In the genomic region with DNA sequence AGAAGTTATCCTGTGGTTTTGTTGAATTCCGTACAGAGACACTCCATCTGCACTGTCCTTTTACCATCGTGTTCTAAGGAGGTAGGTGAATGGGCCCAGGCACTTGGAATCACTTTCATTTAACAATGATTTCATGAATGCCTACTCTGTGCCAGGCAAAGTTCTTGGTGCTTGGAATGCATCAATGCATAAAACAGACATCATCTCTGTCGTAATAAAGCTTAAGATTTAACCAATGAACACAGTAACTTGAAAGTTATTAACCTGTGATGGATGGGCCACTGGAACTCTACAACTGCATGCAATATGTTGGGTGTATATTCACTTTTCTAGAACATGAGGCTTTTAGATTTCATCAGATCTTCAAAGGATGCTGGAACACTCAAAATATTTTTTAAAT, we compare ENCODE assay signal across 31 cellular contexts. TPM values are rescaled to one million over a fixed set of nuclear protein-coding genes. Genes with fewer than 3 reads are reported as not detected.
"Had no signal": no experiment of that assay in that cellular context is flagged by ENCODE, and none has a peak within 500 bp of the region (broad histone marks: within the 10 kb centered on the region; RNA-seq: fewer than 3 reads in every experiment).

No MANE protein-coding gene starts in this region.

- H3K9me3 Mint-ChIP-seq: activated B cell treated with CpG ODN at 0.5 μM for 24 hours; activated CD8-positive, alpha-beta T cell treated with anti-CD3 and anti-CD28 coated beads for 36 hours; activated naive CD4-positive, alpha-beta T cell treated with anti-CD3 and anti-CD28 coated beads for 36 hours; activated naive CD4-positive, alpha-beta T cell treated with anti-CD3 and anti-CD28 coated beads, Interleukin-2, amount 50 U/mL, for 24 hours; activated naive CD8-positive, alpha-beta T cell treated with anti-CD3 and anti-CD28 coated beads for 36 hours; activated naive CD8-positive, alpha-beta T cell treated with anti-CD3 and anti-CD28 coated beads, Interleukin-2, amount 50 U/mL, for 24 hours; activated T-helper 1 cell treated with anti-CD3 and anti-CD28 coated beads, Interleukin-12 subunit alpha, Interleukin-12 subunit beta, Interleukin-2, Interleukin-4 antibody, amounts not matched to agents 30 ng/mL and 10 ng/mL and 1 ng/mL, durations not matched to agents 14 hours and 24 hours and 36 hours; activated T-helper 2 cell treated with anti-CD3 and anti-CD28 coated beads, Interferon-gamma antibody, Interleukin-2, Interleukin-4, amounts not matched to agents 10 μg/mL and 5 μg/mL and 100 μg/mL, durations not matched to agents 14 hours and 24 hours and 36 hours; central memory CD8-positive, alpha-beta T cell; T-helper 2 cell treated with Interferon-gamma antibody and Interleukin-4, amounts not matched to agents 5 μg/mL and 100 μg/mL, for 36 hours had no signal

- H3K4me3 ChIP-seq: adrenal gland, ascending aorta, coronary artery had no signal

- ATAC-seq: activated CD4-positive, CD25-positive, alpha-beta regulatory T cell treated with anti-CD3 and anti-CD28 coated beads, Interleukin-2, amount 50 U/mL, for 24 hours; activated CD8-positive, alpha-beta T cell treated with anti-CD3 and anti-CD28 coated beads for 36 hours; activated naive CD8-positive, alpha-beta T cell treated with anti-CD3 and anti-CD28 coated beads, Interleukin-2, amount 50 U/mL, for 24 hours; esophagus mucosa; T-helper 17 cell had no signal

- H3K27me3 ChIP-seq: adrenal gland, ascending aorta, brain microvascular endothelial cell had no signal

- H3K27ac Mint-ChIP-seq: activated B cell treated with CpG ODN at 0.5 μM for 24 hours; activated CD8-positive, alpha-beta T cell treated with anti-CD3 and anti-CD28 coated beads for 36 hours; activated naive CD4-positive, alpha-beta T cell treated with anti-CD3 and anti-CD28 coated beads for 36 hours; activated naive CD4-positive, alpha-beta T cell treated with anti-CD3 and anti-CD28 coated beads, Interleukin-2, amount 50 U/mL, for 24 hours; activated naive CD8-positive, alpha-beta T cell treated with anti-CD3 and anti-CD28 coated beads for 36 hours; activated naive CD8-positive, alpha-beta T cell treated with anti-CD3 and anti-CD28 coated beads, Interleukin-2, amount 50 U/mL, for 24 hours; activated T-helper 1 cell treated with anti-CD3 and anti-CD28 coated beads, Interleukin-12 subunit alpha, Interleukin-12 subunit beta, Interleukin-2, Interleukin-4 antibody, amounts not matched to agents 30 ng/mL and 10 ng/mL and 1 ng/mL, durations not matched to agents 14 hours and 24 hours and 36 hours; activated T-helper 2 cell treated with anti-CD3 and anti-CD28 coated beads, Interferon-gamma antibody, Interleukin-2, Interleukin-4, amounts not matched to agents 10 μg/mL and 5 μg/mL and 100 μg/mL, durations not matched to agents 14 hours and 24 hours and 36 hours; T-helper 17 cell; T-helper 2 cell treated with Interferon-gamma antibody and Interleukin-4, amounts not matched to agents 5 μg/mL and 100 μg/mL, for 36 hours had no signal

- H3K4me1 Mint-ChIP-seq: activated B cell treated with CpG ODN at 0.5 μM for 24 hours; activated naive CD4-positive, alpha-beta T cell treated with anti-CD3 and anti-CD28 coated beads, Interleukin-2, amount 50 U/mL, for 24 hours; activated naive CD8-positive, alpha-beta T cell treated with anti-CD3 and anti-CD28 coated beads for 36 hours; activated naive CD8-positive, alpha-beta T cell treated with anti-CD3 and anti-CD28 coated beads, Interleukin-2, amount 50 U/mL, for 24 hours; central memory CD8-positive, alpha-beta T cell; T-helper 17 cell had no signal

- H3K9me3 ChIP-seq: adrenal gland, ascending aorta had no signal

- H3K4me1 ChIP-seq: ascending aorta had no signal

- H3K36me3 Mint-ChIP-seq: activated naive CD4-positive, alpha-beta T cell treated with anti-CD3 and anti-CD28 coated beads, Interleukin-2, amount 50 U/mL, for 24 hours; activated naive CD8-positive, alpha-beta T cell treated with anti-CD3 and anti-CD28 coated beads for 36 hours had no signal

- H3K4me3 Mint-ChIP-seq: activated B cell treated with CpG ODN at 0.5 μM for 24 hours; activated CD8-positive, alpha-beta T cell treated with anti-CD3 and anti-CD28 coated beads for 36 hours; activated naive CD4-positive, alpha-beta T cell treated with anti-CD3 and anti-CD28 coated beads for 36 hours; activated naive CD4-positive, alpha-beta T cell treated with anti-CD3 and anti-CD28 coated beads, Interleukin-2, amount 50 U/mL, for 24 hours; activated naive CD8-positive, alpha-beta T cell treated with anti-CD3 and anti-CD28 coated beads for 36 hours; activated naive CD8-positive, alpha-beta T cell treated with anti-CD3 and anti-CD28 coated beads, Interleukin-2, amount 50 U/mL, for 24 hours; activated T-helper 1 cell treated with anti-CD3 and anti-CD28 coated beads, Interleukin-12 subunit alpha, Interleukin-12 subunit beta, Interleukin-2, Interleukin-4 antibody, amounts not matched to agents 30 ng/mL and 10 ng/mL and 1 ng/mL, durations not matched to agents 14 hours and 24 hours and 36 hours; central memory CD8-positive, alpha-beta T cell; T-helper 17 cell; T-helper 2 cell treated with Interferon-gamma antibody and Interleukin-4, amounts not matched to agents 5 μg/mL and 100 μg/mL, for 36 hours had no signal

- H3K27ac ChIP-seq: adrenal gland, ascending aorta, brain microvascular endothelial cell, coronary artery, epithelial cell of prostate, WERI-Rb-1 had no signal

- DNase-seq: activated B cell treated with CpG ODN at 0.5 μM for 24 hours; activated CD4-positive, alpha-beta T cell treated with anti-CD3 and anti-CD28 coated beads for 48 hours; activated CD4-positive, alpha-beta T cell treated with anti-CD3 and anti-CD28 coated beads, Interleukin-2, amount 50 U/mL, for 1 hour; activated CD4-positive, alpha-beta T cell treated with anti-CD3 and anti-CD28 coated beads, Interleukin-2, amount 50 U/mL, for 48 hours; activated CD8-positive, alpha-beta memory T cell treated with anti-CD3 and anti-CD28 coated beads for 24 hours; activated CD8-positive, alpha-beta T cell treated with anti-CD3 and anti-CD28 coated beads for 36 hours; activated effector memory CD4-positive, alpha-beta T cell treated with anti-CD3 and anti-CD28 coated beads, Interleukin-2, amount 50 U/mL, for 16 hours; activated naive CD4-positive, alpha-beta T cell treated with anti-CD3 and anti-CD28 coated beads for 36 hours; activated naive CD8-positive, alpha-beta T cell treated with anti-CD3 and anti-CD28 coated beads for 36 hours; activated naive CD8-positive, alpha-beta T cell treated with anti-CD3 and anti-CD28 coated beads, Interleukin-2, amount 50 U/mL, for 24 hours; activated T-cell treated with anti-CD3 and anti-CD28 coated beads, Interleukin-2, amount 50 U/mL, for 1 hour; activated T-cell treated with anti-CD3 and anti-CD28 coated beads, Interleukin-2, amount 50 U/mL, for 48 hours; adrenal gland; brain microvascular endothelial cell; effector CD8-positive, alpha-beta T cell; foreskin fibroblast; head of caudate nucleus; T-helper 1 cell; T-helper 17 cell; T1000; WERI-Rb-1 had no signal

- H3K36me3 ChIP-seq: adrenal gland, ascending aorta, brain microvascular endothelial cell, WERI-Rb-1 had no signal

RNA-seq across cellular contexts. Expression of gene STARD13, which starts 14.1 kb away (rescaled TPM):
- total RNA-seq: activated CD8-positive, alpha-beta T cell treated with anti-CD3 and anti-CD28 coated beads for 36 hours; T-helper 17 cell had no signal
